13 cellular contexts compared by ENCODE assay signal in the genomic region with DNA sequence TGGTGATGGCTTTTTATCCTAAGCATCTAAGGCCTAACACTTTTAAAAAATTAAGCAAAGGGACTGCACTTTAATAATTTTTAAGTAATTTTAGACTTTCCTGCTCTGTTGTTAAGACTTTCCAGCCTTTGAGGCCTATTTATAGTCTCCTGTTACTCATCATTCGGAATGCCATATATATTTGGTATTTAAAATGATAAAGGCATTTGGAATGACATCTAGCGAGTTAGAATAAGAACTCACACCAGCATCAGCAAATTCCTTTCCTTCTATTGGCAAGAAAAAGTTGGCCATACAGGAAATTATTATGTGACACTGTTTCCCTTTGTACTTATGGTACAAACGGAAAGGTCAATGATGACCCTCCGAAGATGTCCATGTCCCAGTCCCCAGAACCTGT.
DNase-seq lines count a peak whose midpoint lies in the region; ATAC-seq, FAIRE-seq and TF ChIP-seq lines count a peak whose summit lies in the region.
"Had no signal": no experiment of that assay in that cellular context is flagged by ENCODE, and none has a peak within 500 bp of the region (broad histone marks: within the 10 kb centered on the region; RNA-seq: fewer than 3 reads in every experiment).

No MANE protein-coding gene starts in this region.

- no peak for ATAC-seq in GM21529 (IDR thresholded peaks at IDR 0.05; ENCODE audit: unreplicated experiment)
- ATAC-seq: activated T-cell treated with anti-CD3 and anti-CD28 coated beads, Interleukin-2, amount 50 U/mL, for 72 hours; mucosa of descending colon; T-cell had no signal

- peaks cover 1% of the 10 kb centered on the region for H3K36me3 Mint-ChIP-seq in activated naive CD4-positive, alpha-beta T cell treated with anti-CD3 and anti-CD28 coated beads for 36 hours (ENCODE audit: low read depth)
- H3K36me3 Mint-ChIP-seq: T-cell had no signal

- H3K27me3 Mint-ChIP-seq in activated naive CD4-positive, alpha-beta T cell treated with anti-CD3 and anti-CD28 coated beads for 36 hours (ENCODE audit: low read depth): peaks cover 27% of the 10 kb centered on the region

- FAIRE-seq in urothelium cell line (lab: Jason Lieb, UNC): no peak
- FAIRE-seq: D721Med had no signal

- no peak overlapping the region for H3K4me3 Mint-ChIP-seq in activated naive CD4-positive, alpha-beta T cell treated with anti-CD3 and anti-CD28 coated beads for 36 hours
- H3K4me3 Mint-ChIP-seq: activated T-cell treated with anti-CD3 and anti-CD28 coated beads, Interleukin-2, amount 50 U/mL, for 72 hours; T-cell had no signal

- H3K9me3 Mint-ChIP-seq in activated naive CD4-positive, alpha-beta T cell treated with anti-CD3 and anti-CD28 coated beads for 36 hours: peaks cover 7% of the 10 kb centered on the region
- H3K9me3 Mint-ChIP-seq: activated T-cell treated with anti-CD3 and anti-CD28 coated beads, Interleukin-2, amount 50 U/mL, for 72 hours had no signal

- H3K4me3 ChIP-seq in astrocyte of the cerebellum (ENCODE audit: low read depth, low read length): no peak overlapping the region
- H3K4me3 ChIP-seq: MG63, mucosa of descending colon had no signal

- no peak overlapping the region for H3K27ac Mint-ChIP-seq in activated naive CD4-positive, alpha-beta T cell treated with anti-CD3 and anti-CD28 coated beads for 36 hours
- H3K27ac Mint-ChIP-seq: activated T-cell treated with anti-CD3 and anti-CD28 coated beads, Interleukin-2, amount 50 U/mL, for 72 hours had no signal

- CTCF ChIA-PET in activated naive CD4-positive, alpha-beta T cell treated with anti-CD3 and anti-CD28 coated beads for 36 hours (lab: Charles Lee): no interaction called here

- intact Hi-C loops in activated naive CD4-positive, alpha-beta T cell treated with anti-CD3 and anti-CD28 coated beads for 36 hours (cut with micrococcal nuclease): loop anchor here (2.0 to 10.0 kb wide), 5 partner anchors 63 to 1099 kb away; no protein-coding TSS in a partner anchor

- in situ Hi-C loops in astrocyte of the cerebellum (cut with HindIII; ENCODE audit: low sequenced_read_pairs): no loop called here

- H3K4me1 Mint-ChIP-seq in activated naive CD4-positive, alpha-beta T cell treated with anti-CD3 and anti-CD28 coated beads for 36 hours (ENCODE audit: low read depth): peaks cover 18% of the 10 kb centered on the region

- DNase-seq in HPDE6-E6E7 (ENCODE audit: extremely low spot score) (peak; percentile 22), astrocyte of the cerebellum (ENCODE audit: low read depth) (peak; percentile 45), glomerular visceral epithelial cell (ENCODE audit: extremely low spot score) (peak; percentile 15), urothelium cell line (ENCODE audit: low spot score) (peak; percentile 16)
- no peak for DNase-seq in activated naive CD4-positive, alpha-beta T cell treated with anti-CD3 and anti-CD28 coated beads for 36 hours
- no peak for DNase-seq in activated naive CD4-positive, alpha-beta T cell treated with Interleukin-2 at 50 U/mL for 16 hours
- DNase-seq: activated CD4-positive, CD25-positive, alpha-beta regulatory T cell treated with anti-CD3 and anti-CD28 coated beads, Interleukin-2, amount 50 U/mL, for 72 hours; activated T-cell treated with anti-CD3 and anti-CD28 coated beads, Interleukin-2, amount 50 U/mL, for 72 hours; MG63; mucosa of descending colon; T-cell had no signal

- no peak for TF ChIP-seq CTCF in astrocyte of the cerebellum (IDR thresholded peaks at IDR 0.05; ENCODE audit: low read depth, low read length, missing control alignments)

Comparison
In these comparisons a context has a peak if more than half of its experiments do, and no peak if none do; other contexts are left out.
1. DNase-seq: peak in HPDE6-E6E7 (single experiment), astrocyte of the cerebellum (single experiment), glomerular visceral epithelial cell (single experiment) and urothelium cell line (single experiment); none in activated naive CD4-positive, alpha-beta T cell treated with anti-CD3 and anti-CD28 coated beads for 36 hours (single experiment) and activated naive CD4-positive, alpha-beta T cell treated with Interleukin-2 at 50 U/mL for 16 hours (single experiment).